ENCODE assay signal across 1 cellular context in genomic region chr1:21939650-21940374, GRCh38.
A peak's percentile ranks its signal among the peaks of the same experiment; 100 is the strongest.
TF ChIP-seq lines count a peak whose summit lies in the region.

No MANE protein-coding gene starts in this region.

TF ChIP-seq in K562, 482 proteins besides CTCF, POLR2A, EP300 and RAD21 (continued from another document and continues in another):
- TF ChIP-seq ZBTB40 (IDR thresholded peaks at IDR 0.05), result no peak
- no peak for TF ChIP-seq ZBTB40 (CRISPR knock-in tag; IDR thresholded peaks at IDR 0.05)
- 0 out of 2 replicates have a peak, but pooled peaks have one; percentile 39 for TF ChIP-seq ZNF592 (IDR thresholded peaks at IDR 0.05)
- no peak for TF ChIP-seq ASH1L (IDR thresholded peaks at IDR 0.05; ENCODE audit: borderline replicate concordance, low read depth, partially characterized antibody)
- TF ChIP-seq ZBTB8A (IDR thresholded peaks at IDR 0.05; ENCODE audit: partially characterized antibody), result no peak
- TF ChIP-seq CXXC5 (CRISPR knock-in tag; IDR thresholded peaks at IDR 0.05), result no peak
- 0 out of 4 replicates have a peak, but pooled peaks of 1 of the 2 experiments have one; percentile 22 for TF ChIP-seq TEAD1 (CRISPR knock-in tag; IDR thresholded peaks at IDR 0.05)
- no peak for TF ChIP-seq NR2C2 (CRISPR knock-in tag; IDR thresholded peaks at IDR 0.05)
- no peak for TF ChIP-seq NR2C2 (tag; IDR thresholded peaks at IDR 0.05)
- TF ChIP-seq TCF7 (IDR thresholded peaks at IDR 0.05; ENCODE audit: borderline replicate concordance), result 0 out of 2 replicates have a peak, but pooled peaks have one; percentile 40
- TF ChIP-seq LCOR (CRISPR knock-in tag; IDR thresholded peaks at IDR 0.05), result no peak
- no peak for TF ChIP-seq ZBTB11 (CRISPR knock-in tag; IDR thresholded peaks at IDR 0.05)
- no peak for TF ChIP-seq NR0B1 (IDR thresholded peaks at IDR 0.05; ENCODE audit: partially characterized antibody)
- no peak for TF ChIP-seq LARP7 (IDR thresholded peaks at IDR 0.05)
- TF ChIP-seq ZNF143 (CRISPR knock-in tag; IDR thresholded peaks at IDR 0.05), result no peak
- TF ChIP-seq MAX (CRISPR knock-in tag; IDR thresholded peaks at IDR 0.05), result 0 out of 2 replicates have a peak, but pooled peaks have one; percentile 22
- TF ChIP-seq KLF10 (CRISPR knock-in tag; IDR thresholded peaks at IDR 0.05), result no peak
- no peak for TF ChIP-seq PTRF (tag; IDR thresholded peaks at IDR 0.05)
- TF ChIP-seq SMAD4 (CRISPR knock-in tag; conservative IDR thresholded peaks at IDR 0.05), result 0 out of 2 replicates have a peak, but pooled peaks have one; percentile 52
- TF ChIP-seq ZFP30 (CRISPR knock-in tag; IDR thresholded peaks at IDR 0.05; ENCODE audit: borderline replicate concordance), result no peak
- no peak for TF ChIP-seq ZZZ3 (IDR thresholded peaks at IDR 0.05)
- TF ChIP-seq XRCC5 (IDR thresholded peaks at IDR 0.05; ENCODE audit: low read depth, low read length), result no peak
- peak; percentile 21 for TF ChIP-seq KDM5B (IDR thresholded peaks at IDR 0.05; ENCODE audit: insufficient replicate concordance, low read depth, low read length)
- TF ChIP-seq LEF1 (IDR thresholded peaks at IDR 0.05), result no peak
- peak; percentile 27; the same call in 1 of the 2 replicates for TF ChIP-seq L3MBTL2 (IDR thresholded peaks at IDR 0.05)
- TF ChIP-seq BHLHE40 (IDR thresholded peaks at IDR 0.05; ENCODE audit: low read length), result no peak
- TF ChIP-seq CBX5 (IDR thresholded peaks at IDR 0.05; ENCODE audit: borderline replicate concordance, low read depth), result no peak
- TF ChIP-seq DNMT1 (IDR thresholded peaks at IDR 0.05), result no peak
- no peak for TF ChIP-seq E2F4 (CRISPR knock-in tag; IDR thresholded peaks at IDR 0.05; ENCODE audit: low read depth)
- TF ChIP-seq MEIS2 (IDR thresholded peaks at IDR 0.05; ENCODE audit: partially characterized antibody), result peak; percentile 51
- no peak for TF ChIP-seq ZC3H8 (IDR thresholded peaks at IDR 0.05)
- TF ChIP-seq IRF2 (CRISPR knock-in tag; IDR thresholded peaks at IDR 0.05), result no peak
- no peak for TF ChIP-seq SUPT5H (IDR thresholded peaks at IDR 0.05)
- TF ChIP-seq NFIX (CRISPR knock-in tag; IDR thresholded peaks at IDR 0.05; ENCODE audit: low read depth), result peak; percentile 54; the same call in 1 of the 2 replicates
- TF ChIP-seq SIRT6 (IDR thresholded peaks at IDR 0.05; ENCODE audit: low read depth, low read length), result no peak
- TF ChIP-seq ILF3 (IDR thresholded peaks at IDR 0.05; ENCODE audit: borderline replicate concordance), result no peak
- TF ChIP-seq SMARCE1 (IDR thresholded peaks at IDR 0.05), result 0 out of 2 replicates have a peak, but pooled peaks have one; percentile 5
- no peak for TF ChIP-seq CREB3L1 (IDR thresholded peaks at IDR 0.05; ENCODE audit: borderline replicate concordance, low read depth)
- TF ChIP-seq ETS2 (tag; IDR thresholded peaks at IDR 0.05; ENCODE audit: borderline replicate concordance, poor library complexity, severe bottlenecking), result no peak
- TF ChIP-seq ZNF134 (CRISPR knock-in tag; conservative IDR thresholded peaks at IDR 0.05), result no peak
- no peak for TF ChIP-seq MEF2D (tag; conservative IDR thresholded peaks at IDR 0.05; ENCODE audit: low read depth)
- TF ChIP-seq GTF2F1 (IDR thresholded peaks at IDR 0.05; ENCODE audit: low read depth, low read length), result no peak
- no peak for TF ChIP-seq ZC3H11A (IDR thresholded peaks at IDR 0.05; ENCODE audit: low read depth, low read length)
- TF ChIP-seq ZNF431 (CRISPR knock-in tag; IDR thresholded peaks at IDR 0.05), result no peak
